ENCODE assay signal across 16 cellular contexts in genomic region chr11:47338396-47339241, GRCh38. TPM values are rescaled to one million over a fixed set of nuclear protein-coding genes. Genes with fewer than 3 reads are reported as not detected.
DNase-seq lines count a peak whose midpoint lies in the region; ATAC-seq, FAIRE-seq and TF ChIP-seq lines count a peak whose summit lies in the region.
"Had no signal": no experiment of that assay in that cellular context is flagged by ENCODE, and none has a peak within 500 bp of the region (broad histone marks: within the 10 kb centered on the region; RNA-seq: fewer than 3 reads in every experiment).

No MANE protein-coding gene starts in this region.

- TF ChIP-seq RAD21 in H1 (IDR thresholded peaks at IDR 0.05 in 1 of 2, conservative IDR thresholded peaks at IDR 0.05 in 1 of 2; ENCODE audit: low read depth in 2 of 2, low read length in 2 of 2): no peak

- H3K4me1 Mint-ChIP-seq in stimulated activated naive B cell treated with anti-CD40 and anti-IgM and Interleukin-4, amounts not matched to agents 10 μg/mL and 1 μg/mL and 100 μg/mL, for 72 hours: peaks cover 8 to 9% of the 10 kb centered on the region in 2 donors
- H3K4me1 Mint-ChIP-seq in activated CD4-positive, alpha-beta memory T cell treated with anti-CD3 and anti-CD28 coated beads for 36 hours (ENCODE audit: low read depth): no peaks in the 10 kb centered on the region
- H3K4me1 Mint-ChIP-seq: CD8-positive, alpha-beta memory T cell had no signal

- H3K27ac ChIP-seq in cardiac muscle cell (peak overlapping the region; percentile 77), H1 (ENCODE audit: low read depth, low read length) (no peak overlapping the region), right cardiac atrium (ENCODE audit: low read length) (peak overlapping the region; percentile 61)
- H3K27ac ChIP-seq: BLaER1, HL-60 had no signal

- no peak overlapping the region for H3K4me3 ChIP-seq in cardiac muscle cell
- H3K4me3 ChIP-seq in H1 (ENCODE audit: extremely low read depth in 1 of 4, insufficient read depth in 2 of 4, low read depth in 3 of 4, low read length in 4 of 4): no peak overlapping the region
- H3K4me3 ChIP-seq in right cardiac atrium (ENCODE audit: low read length): no peak overlapping the region
- H3K4me3 ChIP-seq: BLaER1 had no signal

- H3K18ac ChIP-seq in H1 (ENCODE audit: extremely low read depth, low read length): no peak overlapping the region

- DNase-seq in cardiac muscle cell (ENCODE audit: low read depth in 1 of 2, low spot score in 1 of 2): no peak
- DNase-seq in Right ventricle myocardium inferior (ENCODE audit: missing footprints): no peak
- no peak for DNase-seq in H1 (ENCODE audit: low read depth in 1 of 2, low spot score in 2 of 2)
- peak in 1 of 3 donors; percentile 46 for DNase-seq in right cardiac atrium
- DNase-seq in stimulated activated naive B cell treated with anti-CD40 and anti-IgM and Interleukin-4, amounts not matched to agents 10 μg/mL and 1 μg/mL and 100 μg/mL, for 72 hours: no peak
- DNase-seq in activated CD4-positive, alpha-beta memory T cell treated with anti-CD3 and anti-CD28 coated beads for 36 hours: no peak
- DNase-seq in activated CD4-positive, alpha-beta T cell treated with anti-CD3 and anti-CD28 coated beads for 4 hours: no peak
- DNase-seq: 8988T; AML-193; Caco-2; CD8-positive, alpha-beta memory T cell; DND-41; GF-D8 had no signal

- H3K27ac Mint-ChIP-seq in stimulated activated naive B cell treated with anti-CD40 and anti-IgM and Interleukin-4, amounts not matched to agents 10 μg/mL and 1 μg/mL and 100 μg/mL, for 72 hours: peak overlapping the region; percentile 14
- no peak overlapping the region for H3K27ac Mint-ChIP-seq in activated CD4-positive, alpha-beta memory T cell treated with anti-CD3 and anti-CD28 coated beads for 36 hours

- H2BK5ac ChIP-seq in H1 (ENCODE audit: low read depth, low read length): no peak overlapping the region

- no peak overlapping the region for H3K4ac ChIP-seq in H1 (replicated peaks; ENCODE audit: insufficient read length, low read depth, low read length)

- no peaks in the 10 kb centered on the region for H3K79me2 ChIP-seq in H1 (ENCODE audit: control insufficient read depth in 1 of 2, insufficient read depth in 2 of 2, low read length in 2 of 2)

- no peaks in the 10 kb centered on the region for H3K27me3 Mint-ChIP-seq in stimulated activated naive B cell treated with anti-CD40 and anti-IgM and Interleukin-4, amounts not matched to agents 10 μg/mL and 1 μg/mL and 100 μg/mL, for 72 hours
- H3K27me3 Mint-ChIP-seq in activated CD4-positive, alpha-beta memory T cell treated with anti-CD3 and anti-CD28 coated beads for 36 hours: no peaks in the 10 kb centered on the region

- H3K9me3 ChIP-seq in cardiac muscle cell (ENCODE audit: low read depth) (no peaks in the 10 kb centered on the region), H1 (ENCODE audit: insufficient read depth in 2 of 2, low read depth in 1 of 2, low read length in 1 of 2) (no peaks in the 10 kb centered on the region), right cardiac atrium (ENCODE audit: control insufficient read depth, low read length) (no peaks in the 10 kb centered on the region)
- H3K9me3 ChIP-seq: BLaER1, Caco-2 had no signal

- H2AFZ ChIP-seq in H1 (ENCODE audit: low read length): no peak overlapping the region

- peaks cover 0 to 3% of the 10 kb centered on the region in 2 donors for H3K36me3 Mint-ChIP-seq in stimulated activated naive B cell treated with anti-CD40 and anti-IgM and Interleukin-4, amounts not matched to agents 10 μg/mL and 1 μg/mL and 100 μg/mL, for 72 hours
- no peaks in the 10 kb centered on the region for H3K36me3 Mint-ChIP-seq in activated CD4-positive, alpha-beta memory T cell treated with anti-CD3 and anti-CD28 coated beads for 36 hours
- H3K36me3 Mint-ChIP-seq: CD8-positive, alpha-beta memory T cell had no signal

- peaks cover 0 to 3% of the 10 kb centered on the region in 2 experiments for H4K20me1 ChIP-seq in H1 (replicated peaks in 1 of 2; ENCODE audit: control insufficient read depth in 1 of 2, insufficient read depth in 2 of 2, low read length in 2 of 2)
- H4K20me1 ChIP-seq: BLaER1 had no signal

- POLR2A ChIA-PET in H1 (lab: Charles Lee; ENCODE audit: partially characterized antibody): no interaction called here
- POLR2A ChIA-PET in activated CD4-positive, alpha-beta memory T cell treated with anti-CD3 and anti-CD28 coated beads for 36 hours (lab: Charles Lee): no interaction called here

- TF ChIP-seq EP300 in H1 (IDR thresholded peaks at IDR 0.05; ENCODE audit: borderline replicate concordance in 1 of 2, low read depth in 2 of 2, low read length in 2 of 2): no peak

- H3K9me3 Mint-ChIP-seq in stimulated activated naive B cell treated with anti-CD40 and anti-IgM and Interleukin-4, amounts not matched to agents 10 μg/mL and 1 μg/mL and 100 μg/mL, for 72 hours: no peaks in the 10 kb centered on the region
- H3K9me3 Mint-ChIP-seq in activated CD4-positive, alpha-beta memory T cell treated with anti-CD3 and anti-CD28 coated beads for 36 hours: no peaks in the 10 kb centered on the region
- H3K9me3 Mint-ChIP-seq: CD8-positive, alpha-beta memory T cell had no signal

- no peaks in the 10 kb centered on the region; the same call in 1 of the 2 replicates for H3K79me1 ChIP-seq in H1 (ENCODE audit: low read depth, low read length)

- peak overlapping the region; percentile 57; the same call in 1 of the 2 replicates for H4K8ac ChIP-seq in H1 (ENCODE audit: extremely low read depth, insufficient read depth, low read length)

- H3K4me3 Mint-ChIP-seq in stimulated activated naive B cell treated with anti-CD40 and anti-IgM and Interleukin-4, amounts not matched to agents 10 μg/mL and 1 μg/mL and 100 μg/mL, for 72 hours: no peak overlapping the region
- H3K4me3 Mint-ChIP-seq in activated CD4-positive, alpha-beta memory T cell treated with anti-CD3 and anti-CD28 coated beads for 36 hours: no peak overlapping the region
- H3K4me3 Mint-ChIP-seq: CD8-positive, alpha-beta memory T cell had no signal

- no peak overlapping the region for H2BK12ac ChIP-seq in H1 (ENCODE audit: low read depth, low read length)

- H3K27me3 ChIP-seq in cardiac muscle cell (no peaks in the 10 kb centered on the region), H1 (replicated peaks in 1 of 4; ENCODE audit: control insufficient read depth in 3 of 4, extremely low read depth in 1 of 4, insufficient read depth in 3 of 4, low read length in 3 of 4) (no peaks in the 10 kb centered on the region), right cardiac atrium (ENCODE audit: control insufficient read depth, insufficient read depth) (no peaks in the 10 kb centered on the region)
- H3K27me3 ChIP-seq: BLaER1 had no signal

- H3K9ac ChIP-seq in H1 (replicated peaks in 1 of 4; ENCODE audit: extremely low read depth in 1 of 4, low read depth in 3 of 4, low read length in 3 of 4): no peak overlapping the region

- no peak for TF ChIP-seq POLR2A in H1 (IDR thresholded peaks at IDR 0.05; ENCODE audit: control extremely low read depth in 1 of 2, low read depth in 2 of 2, low read length in 2 of 2)

- H2AK5ac ChIP-seq in H1 (ENCODE audit: low read depth, low read length): no peak overlapping the region

- H3K56ac ChIP-seq in H1 (replicated peaks; ENCODE audit: insufficient read length, low read depth, low read length): no peak overlapping the region

- no peak overlapping the region for H3K23ac ChIP-seq in H1 (ENCODE audit: insufficient read length)

- H3K23me2 ChIP-seq in H1 (ENCODE audit: low read depth, low read length): peaks cover 2% of the 10 kb centered on the region; the same call in 1 of the 2 replicates

- CTCF ChIA-PET in H1 (lab: Charles Lee; ENCODE audit: partially characterized antibody): interaction anchor here (0.7 to 1.9 kb wide), 4 partner anchors 11 to 90 kb away, joined by 3 to 7 read pairs (median 4); partner anchors contain the start of genes ACP2 and NR1H3
- CTCF ChIA-PET in activated CD4-positive, alpha-beta memory T cell treated with anti-CD3 and anti-CD28 coated beads for 36 hours (lab: Charles Lee): no interaction called here

- intact Hi-C loops in Right ventricle myocardium inferior (cut with DNase I) (no loop called here), right cardiac atrium (cut with DNase I) (no loop called here)
- intact Hi-C loops in activated CD4-positive, alpha-beta memory T cell treated with anti-CD3 and anti-CD28 coated beads for 36 hours (cut with micrococcal nuclease): no loop called here

- no peak for FAIRE-seq in H1 (lab: Jason Lieb, UNC)
- FAIRE-seq: H54 had no signal

- H3K4me1 ChIP-seq in cardiac muscle cell (ENCODE audit: low read depth) (no peaks in the 10 kb centered on the region), H1 (replicated peaks in 1 of 4; ENCODE audit: control insufficient read depth in 3 of 4, insufficient read depth in 4 of 4, low read length in 3 of 4) (no peaks in the 10 kb centered on the region), right cardiac atrium (ENCODE audit: control insufficient read depth, insufficient read depth, low read length) (no peaks in the 10 kb centered on the region)

- no peak overlapping the region for H2BK120ac ChIP-seq in H1 (replicated peaks; ENCODE audit: low read depth, low read length)

- no peak overlapping the region for H4K5ac ChIP-seq in H1 (ENCODE audit: insufficient read length, low read depth, low read length)

- H3K36me3 ChIP-seq in cardiac muscle cell (peaks cover 76% of the 10 kb centered on the region), H1 (ENCODE audit: control insufficient read depth in 2 of 4, insufficient read depth in 4 of 4, low read length in 3 of 4) (no peaks in the 10 kb centered on the region)
- H3K36me3 ChIP-seq: BLaER1 had no signal

- no peak overlapping the region for H2BK20ac ChIP-seq in H1 (ENCODE audit: low read length)

- H3K14ac ChIP-seq in H1 (ENCODE audit: insufficient read length): no peak overlapping the region

- WGBS in H1 (ENCODE audit: extremely low coverage in 1 of 2, insufficient coverage in 1 of 2, insufficient read length in 1 of 2, insufficient replicate concordance in 2 of 2, low coverage in 1 of 2, low lambda C conversion rate in 2 of 2, missing lambda C conversion rate in 1 of 2), 2 experiments: 93% methylated on average over 26 of the region's 27 CpGs; no CpG with 5 or more reads in 1 of the 2 experiments
- 80% methylated on average over 27 of the region's 27 CpGs for WGBS in right cardiac atrium

- no peak overlapping the region for H3K4me2 ChIP-seq in H1 (ENCODE audit: insufficient read depth in 1 of 2, low read depth in 2 of 2, low read length in 2 of 2)
- H3K4me2 ChIP-seq: BLaER1 had no signal

- H2BK15ac ChIP-seq in H1 (ENCODE audit: low read length): no peak overlapping the region

- TF ChIP-seq CTCF in cardiac muscle cell (IDR thresholded peaks at IDR 0.05; ENCODE audit: low read depth, low read length) (no peak), H1 (IDR thresholded peaks at IDR 0.05; ENCODE audit: control extremely low read depth in 1 of 3, insufficient read depth in 1 of 3, low read depth in 1 of 3, low read length in 3 of 3) (no peak)

- H4K91ac ChIP-seq in H1 (replicated peaks; ENCODE audit: insufficient read length, low read length): no peak overlapping the region

- ATAC-seq in Right ventricle myocardium inferior: no peak
- peak in 1 of 2 donors; percentile 0 for ATAC-seq in right cardiac atrium
- no peak for ATAC-seq in stimulated activated naive B cell treated with anti-CD40 and anti-IgM and Interleukin-4, amounts not matched to agents 10 μg/mL and 1 μg/mL and 100 μg/mL, for 72 hours (replicated peaks)

RNA-seq across cellular contexts. Expression of gene MYBPC3, which starts 13.9 kb away (rescaled TPM):
- total RNA-seq in cardiac muscle cell (489 and 605 TPM in 2 replicates), Right ventricle myocardium inferior (2,397 TPM), right cardiac atrium (1,000 to 10,000 TPM in 3 of 4 donors, 100 to 1,000 TPM in 1; 953 to 1,924 (median 1,412) TPM)
- polyA plus RNA-seq in cardiac muscle cell (476 and 751 TPM in 2 replicates), H1 (2011; rRNA removed) (0.02 and 0.05 TPM in 2 replicates), right cardiac atrium (1,009 TPM)
- not detected in 2 replicates for total RNA-seq in H1 (2021; fragmentation: NEBNext Ultra II Directional; extraction: Animal tissue kit (Norgen Biotek cat#: 25700))
- 0.03 TPM for polyA plus RNA-seq in H1 (2011; cell fraction: cytosol; rRNA removed)
- 0.19 TPM for polyA plus RNA-seq in H1 (2011; cell fraction: nucleus; rRNA removed)
- 0.04 to 0.05 TPM in 2 of 4 replicates, not detected in the others for polyA plus RNA-seq in H1 (2012, experiment 1 of 2)
- not detected for polyA plus RNA-seq in H1 (2012, experiment 2 of 2)
- 0.02 TPM for polyA plus RNA-seq in H1 (2013, experiment 1 of 2)
- polyA plus RNA-seq in H1 (2013, experiment 2 of 2): under 0.01 TPM
- polyA minus RNA-seq in H1 (2011; rRNA and poly(A)+ RNA removed): 0.07 TPM in 1 of 2 replicates, not detected in the other
- not detected for polyA minus RNA-seq in H1 (2011; cell fraction: cytosol; rRNA and poly(A)+ RNA removed)
- polyA minus RNA-seq in H1 (2011; cell fraction: nucleus; rRNA and poly(A)+ RNA removed): not detected
- total RNA-seq in activated CD4-positive, alpha-beta memory T cell treated with anti-CD3 and anti-CD28 coated beads for 36 hours: not detected
- total RNA-seq: Caco-2; CD8-positive, alpha-beta memory T cell had no signal
- polyA plus RNA-seq: CD8-positive, alpha-beta memory T cell had no signal

RNA-seq across cellular contexts. Expression of gene SPI1, which starts 39.7 kb away (rescaled TPM):
- total RNA-seq in cardiac muscle cell (not detected in 2 replicates), Right ventricle myocardium inferior (14.6 TPM), right cardiac atrium (10 to 100 TPM; 11.6 to 24.1 (median 18.6) TPM)
- polyA plus RNA-seq in cardiac muscle cell (0.56 and 1.3 TPM in 2 replicates), H1 (2011; rRNA removed) (0.12 and 0.28 TPM in 2 replicates), right cardiac atrium (5.9 TPM)
- not detected in 2 replicates for total RNA-seq in H1 (2021; fragmentation: NEBNext Ultra II Directional; extraction: Animal tissue kit (Norgen Biotek cat#: 25700))
- polyA plus RNA-seq in H1 (2011; cell fraction: cytosol; rRNA removed): 0.23 TPM
- 0.27 TPM for polyA plus RNA-seq in H1 (2011; cell fraction: nucleus; rRNA removed)
- 0.20 to 0.33 TPM in 2 of 4 replicates, not detected in the others for polyA plus RNA-seq in H1 (2012, experiment 1 of 2)
- polyA plus RNA-seq in H1 (2012, experiment 2 of 2): 0.21 TPM
- polyA plus RNA-seq in H1 (2013, experiment 1 of 2): 0.14 TPM
- polyA plus RNA-seq in H1 (2013, experiment 2 of 2): 0.20 TPM
- 0.60 TPM in 1 of 2 replicates, not detected in the other for polyA minus RNA-seq in H1 (2011; rRNA and poly(A)+ RNA removed)
- polyA minus RNA-seq in H1 (2011; cell fraction: cytosol; rRNA and poly(A)+ RNA removed): not detected
- polyA minus RNA-seq in H1 (2011; cell fraction: nucleus; rRNA and poly(A)+ RNA removed): not detected
- total RNA-seq in activated CD4-positive, alpha-beta memory T cell treated with anti-CD3 and anti-CD28 coated beads for 36 hours: not detected
- total RNA-seq: Caco-2 had no signal
- polyA plus RNA-seq: CD8-positive, alpha-beta memory T cell had no signal

Comparison
In these comparisons a context has a peak if more than half of its experiments do, and no peak if none do; other contexts are left out.
1. RNA of gene SPI1, which starts 39.7 kb away (total RNA-seq): 11.6 to 24.1 TPM in right cardiac atrium and 14.6 TPM in Right ventricle myocardium inferior (single experiment); not detected in activated CD4-positive, alpha-beta memory T cell treated with anti-CD3 and anti-CD28 coated beads for 36 hours, not detected in cardiac muscle cell and not detected in H1; every median in the first group is over 10 times any median in the second.
2. RNA of gene MYBPC3, which starts 13.9 kb away (total RNA-seq): 2,397 TPM in Right ventricle myocardium inferior (single experiment), 953 to 1,924 TPM in right cardiac atrium and 489 to 605 TPM in cardiac muscle cell; not detected in H1 and not detected in activated CD4-positive, alpha-beta memory T cell treated with anti-CD3 and anti-CD28 coated beads for 36 hours; every median in the first group is over 100 times any median in the second.